Comparison of ENCODE assay signal across 8 cellular contexts in genomic region chr14:26596722-26597030, GRCh38. TPM values are rescaled to one million over a fixed set of nuclear protein-coding genes. Genes with fewer than 3 reads are reported as not detected.
DNase-seq lines count a peak whose midpoint lies in the region; ATAC-seq and TF ChIP-seq lines count a peak whose summit lies in the region.

No MANE protein-coding gene starts in this region.

- no peak overlapping the region for H3K9ac ChIP-seq in parathyroid adenoma

- peak overlapping the region; percentile 86 for H3K27ac ChIP-seq in parathyroid adenoma

- H3K9me3 ChIP-seq in parathyroid adenoma (ENCODE audit: control insufficient read depth, low read length) = no peaks in the 10 kb centered on the region

- ATAC-seq in HG03095 (IDR thresholded peaks at IDR 0.05; ENCODE audit: unreplicated experiment) = no peak

- H3K79me2 ChIP-seq in parathyroid adenoma = no peaks in the 10 kb centered on the region

- no peak for TF ChIP-seq CTCF in fibroblast of the aortic adventitia (IDR thresholded peaks at IDR 0.05; ENCODE audit: insufficient read depth, low read length)
- no peak for TF ChIP-seq CTCF in parathyroid adenoma (IDR thresholded peaks at IDR 0.05)

- H2AFZ ChIP-seq in parathyroid adenoma = peak overlapping the region; percentile 91

- DNase-seq in Caki2 (ENCODE audit: low read depth) = peak; percentile 4
- peak; percentile 23 for DNase-seq in NCI-H526 treated with DMSO at 0.1 percent for 48 hours (lab: John Stamatoyannopoulos, UW)
- DNase-seq in fibroblast of the aortic adventitia (ENCODE audit: low read depth) = peak; percentile 34
- DNase-seq in NCI-H1048 (lab: John Stamatoyannopoulos, UW) = no peak
- DNase-seq in COR-L47 (lab: John Stamatoyannopoulos, UW) = no peak
- no peak for DNase-seq in T-helper 9 cell

- H3K4me1 ChIP-seq in parathyroid adenoma = no peaks in the 10 kb centered on the region

- H3K4me3 ChIP-seq in fibroblast of the aortic adventitia (ENCODE audit: low read depth, low read length) (peak overlapping the region; percentile 82), parathyroid adenoma (ENCODE audit: low read depth, low read length) (peak overlapping the region; percentile 67)

- no peaks in the 10 kb centered on the region for H3K36me3 ChIP-seq in parathyroid adenoma (ENCODE audit: control insufficient read depth, insufficient read depth, low read length)

- in situ Hi-C loops in Caki2 (cut with HindIII; ENCODE audit: low pct_unique_long_range_greater_than_20kb, low sequenced_read_pairs) = no loop called here

- H3K27me3 ChIP-seq in parathyroid adenoma (ENCODE audit: control insufficient read depth, insufficient read depth, low read length) = no peaks in the 10 kb centered on the region

- peak overlapping the region; percentile 66 for H3K4me2 ChIP-seq in parathyroid adenoma (ENCODE audit: low read length)

RNA-seq across cellular contexts. Expression of gene NOVA1, which starts 1.2 kb away (rescaled TPM):
- 2.3 TPM in 1 of 2 replicates, not detected in the other for total RNA-seq in Caki2 (2014; rRNA removed; shearing (Covaris generic); ENCODE audit: low replicate concordance)
- 2.7 and 16.9 TPM in 2 replicates for total RNA-seq in fibroblast of the aortic adventitia (ENCODE audit: low replicate concordance)

Comparison
In these comparisons a context has a peak if more than half of its experiments do, and no peak if none do; other contexts are left out.
1. DNase-seq: peak in Caki2 (single experiment), NCI-H526 treated with DMSO at 0.1 percent for 48 hours (single experiment) and fibroblast of the aortic adventitia (single experiment); none in NCI-H1048 (single experiment), COR-L47 (single experiment) and T-helper 9 cell (single experiment).